Comparison of ENCODE assay signal across 13 cellular contexts in genomic region chr9:136007906-136008692, GRCh38. TPM values are rescaled to one million over a fixed set of nuclear protein-coding genes. Genes with fewer than 3 reads are reported as not detected.
DNase-seq lines count a peak whose midpoint lies in the region; ATAC-seq, FAIRE-seq and TF ChIP-seq lines count a peak whose summit lies in the region.
"Had no signal": no experiment of that assay in that cellular context is flagged by ENCODE, and none has a peak within 500 bp of the region (broad histone marks: within the 10 kb centered on the region; RNA-seq: fewer than 3 reads in every experiment).

No MANE protein-coding gene starts in this region.

- in situ Hi-C loops in gastrocnemius medialis (cut with MboI; ENCODE audit: low sequenced_read_pairs in 4 of 4): no loop called here

- H3F3A ChIP-seq in GM23338 (replicated peaks; ENCODE audit: low read depth): peaks cover 17% of the 10 kb centered on the region; the same call in 1 of the 2 replicates

- intact Hi-C loops in gastrocnemius medialis (cut with DNase I; ENCODE audit: low total_unique reads): no loop called here

- H3K27ac ChIP-seq in GM23338 (ENCODE audit: low read depth) (0 out of 2 replicates have a peak overlapping the region, but pooled peaks have one; percentile 69), gastrocnemius medialis (peak overlapping the region in 3 of 4 donors; percentile 46 to 56 (median 50))

- no peaks in the 10 kb centered on the region for H3K9me3 Mint-ChIP-seq in GM23338
- H3K9me3 Mint-ChIP-seq: activated naive CD8-positive, alpha-beta T cell treated with anti-CD3 and anti-CD28 coated beads, Interleukin-2, amount 10 ng/mL, durations not matched to agents 7 days and 5 days had no signal

- DNase-seq in GM23338 (ENCODE audit: low spot score) (no peak), SW480 (ENCODE audit: low spot score) (peak; percentile 66), hepatic stellate cell (ENCODE audit: low spot score) (peak; percentile 86), gastrocnemius medialis (no peak), GM19239 (ENCODE audit: insufficient read length, low spot score) (no peak)
- no peak for DNase-seq in stimulated activated CD8-positive, alpha-beta memory T cell treated with anti-CD3 and anti-CD28 coated beads, Interleukin-4, amount 100 ng/mL, for 48 hours
- DNase-seq: activated CD4-positive, alpha-beta T cell treated with anti-CD3 and anti-CD28 coated beads for 36 hours; activated naive CD8-positive, alpha-beta T cell treated with anti-CD3 and anti-CD28 coated beads, Interleukin-2, amount 10 ng/mL, durations not matched to agents 7 days and 5 days; DMS79 treated with DMSO at 0.1 percent for 48 hours; MV-4-11; posterior cingulate gyrus had no signal

- H3K9me3 ChIP-seq in gastrocnemius medialis: no peaks in the 10 kb centered on the region

- ATAC-seq in GM23338 (no peak), gastrocnemius medialis (no peak), GM21786 (IDR thresholded peaks at IDR 0.05; ENCODE audit: unreplicated experiment) (no peak)
- no peak for ATAC-seq in activated CD4-positive, CD25-positive, alpha-beta regulatory T cell treated with anti-CD3 and anti-CD28 coated beads, Interleukin-2, amount 50 U/mL, for 24 hours
- ATAC-seq: activated CD4-positive, alpha-beta T cell treated with anti-CD3 and anti-CD28 coated beads for 36 hours had no signal

- H4K20me1 ChIP-seq in GM23338 (replicated peaks; ENCODE audit: insufficient read depth): no peaks in the 10 kb centered on the region

- H3K27me3 ChIP-seq in GM23338 (ENCODE audit: insufficient read depth) (no peaks in the 10 kb centered on the region), gastrocnemius medialis (no peaks in the 10 kb centered on the region)

- H3K4me3 Mint-ChIP-seq in GM23338: no peak overlapping the region
- H3K4me3 Mint-ChIP-seq: activated CD4-positive, alpha-beta T cell treated with anti-CD3 and anti-CD28 coated beads for 36 hours; activated naive CD8-positive, alpha-beta T cell treated with anti-CD3 and anti-CD28 coated beads, Interleukin-2, amount 10 ng/mL, durations not matched to agents 7 days and 5 days had no signal

- H3K9me2 ChIP-seq in GM23338 (ENCODE audit: insufficient read depth): no peaks in the 10 kb centered on the region

- H3K27me3 Mint-ChIP-seq in GM23338 (ENCODE audit: insufficient read depth, low read depth, poor library complexity): peaks cover 18% of the 10 kb centered on the region
- H3K27me3 Mint-ChIP-seq: activated CD4-positive, alpha-beta T cell treated with anti-CD3 and anti-CD28 coated beads for 36 hours; activated naive CD8-positive, alpha-beta T cell treated with anti-CD3 and anti-CD28 coated beads, Interleukin-2, amount 10 ng/mL, durations not matched to agents 7 days and 5 days had no signal

- no peaks in the 10 kb centered on the region for H3K36me3 ChIP-seq in GM23338 (ENCODE audit: insufficient read depth)
- H3K36me3 ChIP-seq in gastrocnemius medialis: peaks cover 0 to 13% of the 10 kb centered on the region in 2 donors

- peak overlapping the region; percentile 75; the same call in 1 of the 2 replicates for H3K27ac Mint-ChIP-seq in GM23338
- H3K27ac Mint-ChIP-seq: activated CD4-positive, alpha-beta T cell treated with anti-CD3 and anti-CD28 coated beads for 36 hours; activated naive CD8-positive, alpha-beta T cell treated with anti-CD3 and anti-CD28 coated beads, Interleukin-2, amount 10 ng/mL, durations not matched to agents 7 days and 5 days had no signal

- H3K79me2 ChIP-seq in GM23338 (replicated peaks; ENCODE audit: insufficient read depth): no peaks in the 10 kb centered on the region

- H3K4me1 Mint-ChIP-seq in GM23338: peaks cover 59% of the 10 kb centered on the region
- H3K4me1 Mint-ChIP-seq: activated CD4-positive, alpha-beta T cell treated with anti-CD3 and anti-CD28 coated beads for 36 hours; activated naive CD8-positive, alpha-beta T cell treated with anti-CD3 and anti-CD28 coated beads, Interleukin-2, amount 10 ng/mL, durations not matched to agents 7 days and 5 days had no signal

- TF ChIP-seq POLR2A in gastrocnemius medialis (IDR thresholded peaks at IDR 0.05): no peak

- FAIRE-seq in GM19239 (lab: Jason Lieb, UNC): no peak

- TF ChIP-seq CTCF in GM23338 (conservative IDR thresholded peaks at IDR 0.05; ENCODE audit: low read depth in 2 of 2) (no peak), gastrocnemius medialis (IDR thresholded peaks at IDR 0.05 in 4 of 5, conservative IDR thresholded peaks at IDR 0.05 in 1 of 5) (no peak)

- no peak overlapping the region for H3K4me3 ChIP-seq in GM23338
- no peak overlapping the region for H3K4me3 ChIP-seq in gastrocnemius medialis

- H2AFZ ChIP-seq in GM23338: no peak overlapping the region

- H3K4me2 ChIP-seq in GM23338: no peak overlapping the region

- H3K36me3 Mint-ChIP-seq in GM23338 (ENCODE audit: low read depth): no peaks in the 10 kb centered on the region; the same call in 2 of the 3 replicates
- H3K36me3 Mint-ChIP-seq: activated naive CD8-positive, alpha-beta T cell treated with anti-CD3 and anti-CD28 coated beads, Interleukin-2, amount 10 ng/mL, durations not matched to agents 7 days and 5 days had no signal

- H3K4me1 ChIP-seq in GM23338 (ENCODE audit: insufficient read depth) (peaks cover 21% of the 10 kb centered on the region), gastrocnemius medialis (peaks cover 18 to 25% of the 10 kb centered on the region in 2 donors)

TF ChIP-seq in GM23338, 12 proteins besides CTCF, POLR2A, EP300 and RAD21 (continues in another document):
- TF ChIP-seq EZH2phosphoT487 (IDR thresholded peaks at IDR 0.05; ENCODE audit: unreplicated experiment) (no peak), EZH2 (IDR thresholded peaks at IDR 0.05; ENCODE audit: low read depth, unreplicated experiment) (no peak), POLR2AphosphoS5 (IDR thresholded peaks at IDR 0.05; ENCODE audit: low read depth) (no peak), NANOG (IDR thresholded peaks at IDR 0.05; ENCODE audit: borderline replicate concordance) (no peak), ETS1 (IDR thresholded peaks at IDR 0.05) (no peak)

RNA-seq across cellular contexts. Expression of gene UBAC1, which starts 46.9 kb away (rescaled TPM):
- total RNA-seq in GM23338 (2014; rRNA removed; shearing (Covaris generic)): 86.6 and 95.7 TPM in 2 replicates
- polyA plus RNA-seq in GM23338 (2016; fragmentation: Nextera tagmentation; extraction: Ambion mirVana): 63.2 and 71.6 TPM in 2 replicates
- 100 to 1,000 TPM; 218 to 263 (median 248) TPM for total RNA-seq in gastrocnemius medialis

Comparison
In these comparisons a context has a peak if more than half of its experiments do, and no peak if none do; other contexts are left out.
1. DNase-seq: peak in SW480 (single experiment) and hepatic stellate cell (single experiment); none in GM23338 (single experiment), gastrocnemius medialis (0 of 2), stimulated activated CD8-positive, alpha-beta memory T cell treated with anti-CD3 and anti-CD28 coated beads, Interleukin-4, amount 100 ng/mL, for 48 hours (single experiment) and GM19239 (single experiment).